Comparison of ENCODE assay signal across 8 cellular contexts in the genomic region with DNA sequence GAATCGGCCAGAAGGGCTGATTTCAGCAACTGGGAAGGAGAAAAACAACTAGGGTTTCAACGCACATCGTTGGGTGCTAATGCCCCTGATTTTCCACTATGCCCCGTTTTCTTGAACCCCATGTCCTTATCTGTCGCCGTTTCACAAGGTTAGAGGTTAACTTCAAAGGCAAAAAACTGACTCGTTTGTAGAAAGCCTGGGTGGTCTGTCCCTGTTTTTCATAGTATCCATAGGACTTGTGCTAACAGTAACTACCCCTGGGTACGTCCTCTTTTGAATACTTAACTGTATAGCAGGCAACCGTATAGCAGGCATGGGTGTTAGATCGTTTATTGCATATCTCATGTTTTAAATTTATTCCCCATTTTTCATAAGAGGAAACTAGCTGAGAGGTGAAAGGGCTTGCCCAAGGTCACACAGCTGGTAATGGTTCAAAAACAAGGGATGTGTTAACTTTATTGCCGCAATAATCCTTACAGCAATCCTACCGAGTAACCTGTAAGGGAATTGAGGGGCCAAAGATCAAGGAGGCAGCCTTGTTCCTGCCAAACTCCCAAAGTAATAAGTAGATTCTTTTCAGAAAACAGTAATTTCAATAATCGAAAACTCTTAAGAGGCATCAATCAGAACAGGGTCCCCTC. TPM values are rescaled to one million over a fixed set of nuclear protein-coding genes. Genes with fewer than 3 reads are reported as not detected.
DNase-seq lines count a peak whose midpoint lies in the region; ATAC-seq and TF ChIP-seq lines count a peak whose summit lies in the region.

No MANE protein-coding gene starts in this region.

- H3K27ac Mint-ChIP-seq in CD4-positive, CD25-positive, alpha-beta regulatory T cell, result peak overlapping the region; percentile 90 to 95 (median 94)
- peak overlapping the region; percentile 83 to 85 for H3K27ac Mint-ChIP-seq in natural killer cell treated with Interleukin-12 subunit alpha and Interleukin-12 subunit beta and Interleukin-15 and Interleukin-18, amount 100 ng/mL, for 72 hours

- peaks cover 2% of the 10 kb centered on the region for H3K36me3 ChIP-seq in CD4-positive, CD25-positive, alpha-beta regulatory T cell (ENCODE audit: control insufficient read depth, insufficient read depth, low read length)
- H3K36me3 ChIP-seq in colonic mucosa, result no peaks in the 10 kb centered on the region

- H3K27me3 Mint-ChIP-seq in CD4-positive, CD25-positive, alpha-beta regulatory T cell, result no peaks in the 10 kb centered on the region
- H3K27me3 Mint-ChIP-seq in natural killer cell treated with Interleukin-12 subunit alpha and Interleukin-12 subunit beta and Interleukin-15 and Interleukin-18, amount 100 ng/mL, for 72 hours, result no peaks in the 10 kb centered on the region

- H3K27ac ChIP-seq in CD4-positive, CD25-positive, alpha-beta regulatory T cell (ENCODE audit: insufficient read depth, low read length, poor library complexity, severe bottlenecking), result peak overlapping the region; percentile 81
- H3K27ac ChIP-seq in colonic mucosa, result peak overlapping the region; percentile 97

- H3K4me3 Mint-ChIP-seq in CD4-positive, CD25-positive, alpha-beta regulatory T cell, result peak overlapping the region; percentile 93 to 98 (median 94)
- peak overlapping the region; percentile 90 for H3K4me3 Mint-ChIP-seq in natural killer cell treated with Interleukin-12 subunit alpha and Interleukin-12 subunit beta and Interleukin-15 and Interleukin-18, amount 100 ng/mL, for 72 hours

- no peaks in the 10 kb centered on the region for H3K9me3 ChIP-seq in CD4-positive, CD25-positive, alpha-beta regulatory T cell (ENCODE audit: control insufficient read depth in 2 of 2, low read length in 2 of 2)
- no peaks in the 10 kb centered on the region for H3K9me3 ChIP-seq in colonic mucosa

- TF ChIP-seq POLR2A in GM18505 (IDR thresholded peaks at IDR 0.05; ENCODE audit: borderline replicate concordance, extremely low read depth, insufficient read depth, insufficient read length), result no peak

- intact Hi-C loops in colonic mucosa (cut with DNase I), result no loop called here

- ATAC-seq in CD4-positive, CD25-positive, alpha-beta regulatory T cell (ENCODE audit: low read depth in 2 of 2), result no peak
- ATAC-seq in natural killer cell treated with Interleukin-12 subunit alpha and Interleukin-12 subunit beta and Interleukin-15 and Interleukin-18, amount 100 ng/mL, for 72 hours, result no peak
- ATAC-seq in HG03460 (IDR thresholded peaks at IDR 0.05; ENCODE audit: unreplicated experiment) (no peak), GM18505 (IDR thresholded peaks at IDR 0.05; ENCODE audit: unreplicated experiment) (no peak), GM19467 (IDR thresholded peaks at IDR 0.05; ENCODE audit: unreplicated experiment) (no peak), HG03095 (IDR thresholded peaks at IDR 0.05; ENCODE audit: unreplicated experiment) (no peak)

- H3K4me3 ChIP-seq in CD4-positive, CD25-positive, alpha-beta regulatory T cell (ENCODE audit: low read depth, low read length), result peak overlapping the region; percentile 92
- H3K4me3 ChIP-seq in LNCaP clone FGC (ENCODE audit: low read depth, low read length), result peak overlapping the region; percentile 53
- peak overlapping the region; percentile 84 for H3K4me3 ChIP-seq in colonic mucosa

- H3K9me3 Mint-ChIP-seq in CD4-positive, CD25-positive, alpha-beta regulatory T cell, result peaks cover 0 to 1% (median 0%) of the 10 kb centered on the region in 7 donors
- H3K9me3 Mint-ChIP-seq in natural killer cell treated with Interleukin-12 subunit alpha and Interleukin-12 subunit beta and Interleukin-15 and Interleukin-18, amount 100 ng/mL, for 72 hours, result no peaks in the 10 kb centered on the region

- TF ChIP-seq CTCF in LNCaP clone FGC (IDR thresholded peaks at IDR 0.05; ENCODE audit: control insufficient read depth, extremely low read depth, insufficient read depth) (no peak), colonic mucosa (IDR thresholded peaks at IDR 0.05) (no peak)

- H3K36me3 Mint-ChIP-seq in CD4-positive, CD25-positive, alpha-beta regulatory T cell, result no peaks in the 10 kb centered on the region
- no peaks in the 10 kb centered on the region for H3K36me3 Mint-ChIP-seq in natural killer cell treated with Interleukin-12 subunit alpha and Interleukin-12 subunit beta and Interleukin-15 and Interleukin-18, amount 100 ng/mL, for 72 hours

- DNase-seq in CD4-positive, CD25-positive, alpha-beta regulatory T cell, result peak in 1 of 3 donors; percentile 50
- DNase-seq in LNCaP clone FGC (ENCODE audit: low read depth) (no peak), colonic mucosa (peak; percentile 74)
- DNase-seq in natural killer cell treated with Interleukin-12 subunit alpha and Interleukin-12 subunit beta and Interleukin-15 and Interleukin-18, amount 100 ng/mL, for 72 hours (ENCODE audit: low spot score), result no peak

- peaks cover 44% of the 10 kb centered on the region for H3K4me1 ChIP-seq in CD4-positive, CD25-positive, alpha-beta regulatory T cell (ENCODE audit: control insufficient read depth, insufficient read depth, low read length, poor library complexity, severe bottlenecking)
- peaks cover 12% of the 10 kb centered on the region for H3K4me1 ChIP-seq in colonic mucosa

- peaks cover 37 to 73% (median 55%) of the 10 kb centered on the region in 4 donors for H3K4me1 Mint-ChIP-seq in CD4-positive, CD25-positive, alpha-beta regulatory T cell
- H3K4me1 Mint-ChIP-seq in natural killer cell treated with Interleukin-12 subunit alpha and Interleukin-12 subunit beta and Interleukin-15 and Interleukin-18, amount 100 ng/mL, for 72 hours (ENCODE audit: low read depth in 2 of 2), result peaks cover 40 to 53% of the 10 kb centered on the region in 2 donors

- peak overlapping the region; percentile 83 to 98 for H3K9ac ChIP-seq in colonic mucosa (ENCODE audit: low read depth in 2 of 2, low read length in 2 of 2)

- H3K27me3 ChIP-seq in CD4-positive, CD25-positive, alpha-beta regulatory T cell (ENCODE audit: control insufficient read depth, insufficient read depth, low read length), result no peaks in the 10 kb centered on the region
- no peaks in the 10 kb centered on the region for H3K27me3 ChIP-seq in colonic mucosa

RNA-seq across cellular contexts. Expression of a gene that starts 0.9 kb away (rescaled TPM):
- total RNA-seq in CD4-positive, CD25-positive, alpha-beta regulatory T cell, result 105 TPM
- 100 to 1,000 TPM; 101 to 143 (median 129) TPM for polyA plus RNA-seq in CD4-positive, CD25-positive, alpha-beta regulatory T cell
- total RNA-seq in colonic mucosa, result 100 to 1,000 TPM; 103 to 125 TPM
- total RNA-seq in natural killer cell treated with Interleukin-12 subunit alpha and Interleukin-12 subunit beta and Interleukin-15 and Interleukin-18, amount 100 ng/mL, for 72 hours, result 10 to 100 TPM; 23.1 to 25.0 TPM
